8 cellular contexts compared by ENCODE assay signal in the genomic region with DNA sequence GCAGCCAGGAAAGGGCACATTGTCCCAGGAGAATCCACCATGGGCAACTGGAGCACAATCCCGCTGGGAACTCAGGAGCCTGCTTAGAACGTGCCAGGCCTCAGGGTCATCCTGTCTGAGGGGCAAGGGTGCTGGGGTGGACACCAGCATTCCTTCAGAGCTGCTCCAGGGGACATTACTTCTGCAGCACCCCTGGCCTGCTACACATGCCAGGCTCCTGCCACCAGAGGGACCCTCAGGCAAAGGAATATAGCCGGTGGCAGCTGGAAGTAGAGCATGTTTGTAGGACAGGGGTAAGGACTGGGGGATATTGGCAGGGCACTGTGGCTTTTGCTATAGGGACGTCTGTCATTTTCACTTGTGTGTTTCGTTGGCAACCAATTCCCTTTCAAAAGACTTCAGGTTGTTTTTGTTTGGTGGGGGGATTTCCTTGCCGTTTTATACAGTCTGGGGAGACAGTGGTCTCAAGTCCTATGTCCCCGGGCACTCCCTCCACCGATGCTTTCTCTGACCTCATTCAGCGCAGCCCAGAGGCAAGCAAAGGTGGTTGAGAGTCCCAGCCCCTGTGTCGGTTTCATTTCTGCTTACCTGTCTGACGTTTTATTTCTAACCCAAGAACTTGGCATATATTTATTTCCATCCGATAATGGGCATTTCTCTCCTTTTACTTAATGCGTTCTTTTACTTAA.
DNase-seq lines count a peak whose midpoint lies in the region; ATAC-seq and TF ChIP-seq lines count a peak whose summit lies in the region.

No MANE protein-coding gene starts in this region.

- H3K36me3 ChIP-seq in DND-41 (ENCODE audit: insufficient read depth, low read length) (no peaks in the 10 kb centered on the region), esophagus muscularis mucosa (peaks cover 0 to 41% (median 14%) of the 10 kb centered on the region in 4 donors), parathyroid adenoma (ENCODE audit: control insufficient read depth, insufficient read depth, low read length) (no peaks in the 10 kb centered on the region)

- H3K79me2 ChIP-seq in DND-41 (ENCODE audit: insufficient read depth, low read length) (no peaks in the 10 kb centered on the region), parathyroid adenoma (no peaks in the 10 kb centered on the region)

- no peak overlapping the region for H3K27ac ChIP-seq in DND-41 (ENCODE audit: low read length)
- H3K27ac ChIP-seq in esophagus muscularis mucosa (replicated peaks in 1 of 4), result no peak overlapping the region
- H3K27ac ChIP-seq in parathyroid adenoma, result no peak overlapping the region

- TF ChIP-seq POLR2A in esophagus muscularis mucosa (IDR thresholded peaks at IDR 0.05; ENCODE audit: low read depth), result no peak

- H3K4me2 ChIP-seq in DND-41 (ENCODE audit: insufficient read depth, low read length) (no peak overlapping the region), parathyroid adenoma (ENCODE audit: low read length) (no peak overlapping the region)

- ATAC-seq in DND-41 (ENCODE audit: insufficient read depth, low read depth), result peak; percentile 99
- ATAC-seq in HG02610 (IDR thresholded peaks at IDR 0.05; ENCODE audit: unreplicated experiment), result no peak
- ATAC-seq in HG03521 (IDR thresholded peaks at IDR 0.05; ENCODE audit: unreplicated experiment), result no peak

- intact Hi-C loops in esophagus muscularis mucosa (cut with DNase I), result no loop called here

- DNase-seq in DND-41 (peak; percentile 74), LNCaP clone FGC (ENCODE audit: low read depth) (no peak), esophagus muscularis mucosa (ENCODE audit: extremely low spot score) (peak; percentile 91), cortex of kidney (lab: John Stamatoyannopoulos, UW) (no peak)
- DNase-seq in activated CD4-positive, alpha-beta T cell treated with anti-CD3 and anti-CD28 coated beads for 48 hours, result peak; percentile 57

- WGBS in esophagus muscularis mucosa, result 72% methylated on average over 13 of the region's 13 CpGs

- no peaks in the 10 kb centered on the region for H3K27me3 ChIP-seq in DND-41 (ENCODE audit: insufficient read depth, low read length, poor library complexity)
- H3K27me3 ChIP-seq in esophagus muscularis mucosa, result no peaks in the 10 kb centered on the region
- H3K27me3 ChIP-seq in parathyroid adenoma (ENCODE audit: control insufficient read depth, insufficient read depth, low read length), result no peaks in the 10 kb centered on the region

- peaks cover 8% of the 10 kb centered on the region for H4K20me1 ChIP-seq in DND-41 (ENCODE audit: insufficient read depth, low read length)

- peak; percentile 85 for TF ChIP-seq CTCF in DND-41 (IDR thresholded peaks at IDR 0.05; ENCODE audit: borderline replicate concordance, extremely low read depth, low read length, poor library complexity, severe bottlenecking)
- peak; percentile 70 for TF ChIP-seq CTCF in LNCaP clone FGC (IDR thresholded peaks at IDR 0.05; ENCODE audit: control insufficient read depth, extremely low read depth, insufficient read depth)
- TF ChIP-seq CTCF in esophagus muscularis mucosa (IDR thresholded peaks at IDR 0.05), result peak in 2 of 3 experiments; percentile 15 to 25
- peak; percentile 34 for TF ChIP-seq CTCF in parathyroid adenoma (IDR thresholded peaks at IDR 0.05)

- H2AFZ ChIP-seq in DND-41 (ENCODE audit: low read depth, low read length) (no peak overlapping the region), parathyroid adenoma (no peak overlapping the region)

- H3K4me3 ChIP-seq in DND-41 (ENCODE audit: low read depth in 1 of 2, low read length in 2 of 2) (no peak overlapping the region), LNCaP clone FGC (ENCODE audit: low read depth, low read length) (no peak overlapping the region), esophagus muscularis mucosa (no peak overlapping the region), parathyroid adenoma (ENCODE audit: low read depth, low read length) (no peak overlapping the region)

- H3K9me3 ChIP-seq in DND-41 (ENCODE audit: insufficient read depth, low read length, severe bottlenecking) (no peaks in the 10 kb centered on the region), esophagus muscularis mucosa (peaks cover 0 to 6% (median 2%) of the 10 kb centered on the region in 4 donors), parathyroid adenoma (ENCODE audit: control insufficient read depth, low read length) (no peaks in the 10 kb centered on the region)

- no peaks in the 10 kb centered on the region for H3K4me1 ChIP-seq in DND-41 (ENCODE audit: insufficient read depth, low read length)
- no peaks in the 10 kb centered on the region for H3K4me1 ChIP-seq in esophagus muscularis mucosa
- H3K4me1 ChIP-seq in parathyroid adenoma, result no peaks in the 10 kb centered on the region

- TF ChIP-seq EP300 in esophagus muscularis mucosa (IDR thresholded peaks at IDR 0.05), result no peak

- H3K9ac ChIP-seq in DND-41 (ENCODE audit: low read depth, low read length) (no peak overlapping the region), parathyroid adenoma (no peak overlapping the region)

Comparison
In these comparisons a context has a peak if more than half of its experiments do, and no peak if none do; other contexts are left out.
1. DNase-seq: peak in DND-41 (single experiment), activated CD4-positive, alpha-beta T cell treated with anti-CD3 and anti-CD28 coated beads for 48 hours (single experiment) and esophagus muscularis mucosa (single experiment); none in LNCaP clone FGC (single experiment) and cortex of kidney (single experiment).
2. CTCF ChIP-seq: peak in every context shown above with its lines; median percentile 85 in DND-41; 70 in LNCaP clone FGC; 34 in parathyroid adenoma; 20 in esophagus muscularis mucosa.